32 cellular contexts compared by ENCODE assay signal in genomic region chr12:91467686-91468085, GRCh38.
DNase-seq lines count a peak whose midpoint lies in the region; ATAC-seq, FAIRE-seq and TF ChIP-seq lines count a peak whose summit lies in the region.
"Had no signal": no experiment of that assay in that cellular context is flagged by ENCODE, and none has a peak within 500 bp of the region (broad histone marks: within the 10 kb centered on the region; RNA-seq: fewer than 3 reads in every experiment).

No MANE protein-coding gene starts in this region.

- H3K4me1 ChIP-seq in A549 (no peaks in the 10 kb centered on the region), K562 (replicated peaks in 1 of 2; ENCODE audit: control insufficient read depth in 2 of 2, insufficient read depth in 2 of 2, low read length in 2 of 2) (no peaks in the 10 kb centered on the region), Peyer's patch (no peaks in the 10 kb centered on the region)
- H3K4me1 ChIP-seq in effector memory CD4-positive, alpha-beta T cell (ENCODE audit: control insufficient read depth, insufficient read depth, low read length, poor library complexity, severe bottlenecking) = no peaks in the 10 kb centered on the region
- H3K4me1 ChIP-seq: BE2C; BLaER1; BLaER1 treated with 17β-estradiol and CSF1 and Interleukin-3, amounts not matched to agents 10 nM and 100 nM; Caco-2 had no signal

- no peak overlapping the region for H2AFZ ChIP-seq in K562 (ENCODE audit: low read depth, low read length)

- peak; percentile 39 for FAIRE-seq in A549 (lab: Jason Lieb, UNC)
- FAIRE-seq in K562 (lab: Jason Lieb, UNC) = no peak
- peak; percentile 62 for FAIRE-seq in colon (lab: Jason Lieb, UNC)
- FAIRE-seq in GM12892 (lab: Jason Lieb, UNC) = no peak
- FAIRE-seq: A204.1, D721Med had no signal

- CTCF ChIA-PET in A549 (lab: Yijun Ruan, JAX) (no interaction called here), K562 (lab: Yijun Ruan, JAX; ENCODE audit: low intra/inter-chr PET ratio) (no interaction called here)

- TF ChIP-seq POLR2A in A549 (IDR thresholded peaks at IDR 0.05; ENCODE audit: low read length) (no peak), K562 (conservative IDR thresholded peaks at IDR 0.05) (no peak), GM12892 (IDR thresholded peaks at IDR 0.05; ENCODE audit: low read depth, low read length) (no peak), Peyer's patch (IDR thresholded peaks at IDR 0.05) (no peak)

- no peak overlapping the region for H3K4me2 ChIP-seq in A549
- no peak overlapping the region for H3K4me2 ChIP-seq in K562 (ENCODE audit: insufficient read depth, low read length)
- H3K4me2 ChIP-seq: BLaER1; BLaER1 treated with 17β-estradiol and CSF1 and Interleukin-3, amounts not matched to agents 10 nM and 100 nM had no signal

- no peak overlapping the region for H3K9ac ChIP-seq in K562 (ENCODE audit: insufficient read depth in 1 of 2, low read depth in 2 of 2, low read length in 2 of 2)
- H3K9ac ChIP-seq: BLaER1; BLaER1 treated with 17β-estradiol and CSF1 and Interleukin-3, amounts not matched to agents 10 nM and 100 nM had no signal

- no TSS peak for BruUV-seq in K562 (replicated peaks; lab: Mats Ljungman, UMichigan)

- H3K27ac ChIP-seq in A549 = no peak overlapping the region
- no peak overlapping the region for H3K27ac ChIP-seq in K562 (ENCODE audit: extremely low read depth, low read depth, low read length)
- no peak overlapping the region for H3K27ac ChIP-seq in Peyer's patch
- H3K27ac ChIP-seq in effector memory CD4-positive, alpha-beta T cell (ENCODE audit: insufficient read depth, low read length, poor library complexity, severe bottlenecking) = no peak overlapping the region
- H3K27ac ChIP-seq: 22Rv1; BLaER1; BLaER1 treated with 17β-estradiol and CSF1 and Interleukin-3, amounts not matched to agents 10 nM and 100 nM; C4-2B had no signal

- in situ Hi-C loops in K562 (cut with MboI) = no loop called here

- TF ChIP-seq RAD21 in A549 (conservative IDR thresholded peaks at IDR 0.05 in 1 of 2, IDR thresholded peaks at IDR 0.05 in 1 of 2) = no peak
- TF ChIP-seq RAD21 in K562 (CRISPR knock-in tag; conservative IDR thresholded peaks at IDR 0.05 in 1 of 2, IDR thresholded peaks at IDR 0.05 in 1 of 2) = no peak

- no peaks in the 10 kb centered on the region for H3K79me2 ChIP-seq in K562 (ENCODE audit: control insufficient read depth, insufficient read depth, low read length)

- TF ChIP-seq CTCF in A549 (IDR thresholded peaks at IDR 0.05) (no peak), K562 (IDR thresholded peaks at IDR 0.05 in 2 of 3, conservative IDR thresholded peaks at IDR 0.05 in 1 of 3; ENCODE audit: insufficient read depth in 2 of 3, low read depth in 1 of 3, low read length in 3 of 3) (no peak), Peyer's patch (IDR thresholded peaks at IDR 0.05) (no peak)

- H3K27me3 ChIP-seq in K562 (ENCODE audit: control insufficient read depth in 2 of 2, insufficient read depth in 2 of 2, low read length in 2 of 2) (no peaks in the 10 kb centered on the region), Peyer's patch (no peaks in the 10 kb centered on the region)
- no peaks in the 10 kb centered on the region for H3K27me3 ChIP-seq in effector memory CD4-positive, alpha-beta T cell (replicated peaks; ENCODE audit: control insufficient read depth, insufficient read depth, low read length, poor library complexity, severe bottlenecking)
- H3K27me3 ChIP-seq: BE2C; BLaER1; BLaER1 treated with 17β-estradiol and CSF1 and Interleukin-3, amounts not matched to agents 10 nM and 100 nM had no signal

- no peaks in the 10 kb centered on the region for H3K9me1 ChIP-seq in K562 (ENCODE audit: control insufficient read depth, insufficient read depth, low read length)

- no peaks in the 10 kb centered on the region for H3K9me3 ChIP-seq in A549
- H3K9me3 ChIP-seq in K562 (replicated peaks; ENCODE audit: control insufficient read depth, insufficient read depth, low read depth, low read length) = no peaks in the 10 kb centered on the region
- no peaks in the 10 kb centered on the region for H3K9me3 ChIP-seq in Peyer's patch
- no peaks in the 10 kb centered on the region for H3K9me3 ChIP-seq in effector memory CD4-positive, alpha-beta T cell (ENCODE audit: control insufficient read depth, low read length)
- H3K9me3 ChIP-seq: BE2C; BLaER1; BLaER1 treated with 17β-estradiol and CSF1 and Interleukin-3, amounts not matched to agents 10 nM and 100 nM; Caco-2 had no signal

- ATAC-seq in A549 (no peak), K562 (no peak)
- ATAC-seq: CD8-positive, alpha-beta T cell had no signal

- TF ChIP-seq EP300 in A549 (IDR thresholded peaks at IDR 0.05) (no peak), K562 (IDR thresholded peaks at IDR 0.05; ENCODE audit: low read length) (no peak)

- intact Hi-C loops in K562 (cut with micrococcal nuclease) = no loop called here

- POLR2A ChIA-PET in A549 (lab: Yijun Ruan, JAX) (no interaction called here), K562 (lab: Yijun Ruan, JAX) (no interaction called here)

- H3K36me3 ChIP-seq in K562 (ENCODE audit: control insufficient read depth, insufficient read depth, low read length) (no peaks in the 10 kb centered on the region; the same call in 2 of the 3 replicates), Peyer's patch (no peaks in the 10 kb centered on the region)
- H3K36me3 ChIP-seq in effector memory CD4-positive, alpha-beta T cell (ENCODE audit: control insufficient read depth, insufficient read depth, low read length) = no peaks in the 10 kb centered on the region
- H3K36me3 ChIP-seq: BE2C; BLaER1; BLaER1 treated with 17β-estradiol and CSF1 and Interleukin-3, amounts not matched to agents 10 nM and 100 nM had no signal

- DNase-seq in A549 (ENCODE audit: low read depth in 1 of 2, low spot score in 1 of 2) (no peak), K562 (ENCODE audit: extremely low read depth in 1 of 4, low spot score in 3 of 4) (no peak), GM12892 (ENCODE audit: insufficient read length) (no peak), Peyer's patch (no peak)
- no peak for DNase-seq in effector memory CD4-positive, alpha-beta T cell
- DNase-seq: 8988T; ACHN; AML-193; BE2C; C1 segment of cervical spinal cord; Caco-2; Calu3; CD4-positive, alpha-beta memory T cell; CD4-positive, alpha-beta T cell; CD4-positive, CD25-positive, alpha-beta regulatory T cell; CD8-positive, alpha-beta memory T cell; CD8-positive, alpha-beta T cell; COR-L47; DMS 273 treated with DMSO at 0.1 percent for 48 hours; DMS153; DMS53; DMS79; DMS79 treated with DMSO at 0.1 percent for 48 hours; DND-41; EL had no signal

- no peak overlapping the region for H3K4me3 ChIP-seq in A549
- no peak overlapping the region for H3K4me3 ChIP-seq in K562
- H3K4me3 ChIP-seq in Peyer's patch = no peak overlapping the region
- no peak overlapping the region for H3K4me3 ChIP-seq in effector memory CD4-positive, alpha-beta T cell (ENCODE audit: insufficient read depth, low read depth, low read length, poor library complexity, severe bottlenecking)
- H3K4me3 ChIP-seq: BLaER1; BLaER1 treated with 17β-estradiol and CSF1 and Interleukin-3, amounts not matched to agents 10 nM and 100 nM had no signal

- whole genome bisulfite sequencing in A549 (ENCODE audit: missing lambda C conversion rate) = 58% methylated on average over 4 of the region's 4 CpGs
- 81% methylated on average over 4 of the region's 4 CpGs for WGBS in K562 (ENCODE audit: insufficient coverage, low coverage, missing lambda C conversion rate)

- no peaks in the 10 kb centered on the region for H4K20me1 ChIP-seq in K562 (replicated peaks; ENCODE audit: control insufficient read depth, insufficient read depth, low read length)
- H4K20me1 ChIP-seq: BLaER1; BLaER1 treated with 17β-estradiol and CSF1 and Interleukin-3, amounts not matched to agents 10 nM and 100 nM had no signal

TF ChIP-seq in A549, 52 proteins besides CTCF, POLR2A, EP300 and RAD21 (continues in another document):
- TF ChIP-seq, protein P1, sequence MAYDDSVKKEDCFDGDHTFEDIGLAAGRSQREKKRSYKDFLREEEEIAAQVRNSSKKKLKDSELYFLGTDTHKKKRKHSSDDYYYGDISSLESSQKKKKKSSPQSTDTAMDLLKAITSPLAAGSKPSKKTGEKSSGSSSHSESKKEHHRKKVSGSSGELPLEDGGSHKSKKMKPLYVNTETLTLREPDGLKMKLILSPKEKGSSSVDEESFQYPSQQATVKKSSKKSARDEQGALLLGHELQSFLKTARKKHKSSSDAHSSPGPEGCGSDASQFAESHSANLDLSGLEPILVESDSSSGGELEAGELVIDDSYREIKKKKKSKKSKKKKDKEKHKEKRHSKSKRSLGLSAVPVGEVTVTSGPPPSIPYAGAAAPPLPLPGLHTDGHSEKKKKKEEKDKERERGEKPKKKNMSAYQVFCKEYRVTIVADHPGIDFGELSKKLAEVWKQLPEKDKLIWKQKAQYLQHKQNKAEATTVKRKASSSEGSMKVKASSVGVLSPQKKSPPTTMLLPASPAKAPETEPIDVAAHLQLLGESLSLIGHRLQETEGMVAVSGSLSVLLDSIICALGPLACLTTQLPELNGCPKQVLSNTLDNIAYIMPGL (CRISPR knock-in tag; IDR thresholded peaks at IDR 0.05; ENCODE audit: borderline replicate concordance) = no peak
- TF ChIP-seq TP53 (CRISPR knock-in tag; IDR thresholded peaks at IDR 0.05) = no peak

TF ChIP-seq in K562, 482 proteins besides CTCF, POLR2A, EP300 and RAD21 (continues in another document):
- TF ChIP-seq MAFF (IDR thresholded peaks at IDR 0.05; ENCODE audit: low read length) (no peak), MYBL2 (IDR thresholded peaks at IDR 0.05; ENCODE audit: low read depth) (no peak), MYBL2 (CRISPR knock-in tag; IDR thresholded peaks at IDR 0.05; ENCODE audit: borderline replicate concordance) (no peak), ZBTB9 (CRISPR knock-in tag; IDR thresholded peaks at IDR 0.05) (no peak), ZNF324 (CRISPR knock-in tag; IDR thresholded peaks at IDR 0.05) (no peak), NFIX (CRISPR knock-in tag; IDR thresholded peaks at IDR 0.05; ENCODE audit: low read depth) (peak; percentile 40; the same call in 1 of the 2 replicates)
